In the genomic region with DNA sequence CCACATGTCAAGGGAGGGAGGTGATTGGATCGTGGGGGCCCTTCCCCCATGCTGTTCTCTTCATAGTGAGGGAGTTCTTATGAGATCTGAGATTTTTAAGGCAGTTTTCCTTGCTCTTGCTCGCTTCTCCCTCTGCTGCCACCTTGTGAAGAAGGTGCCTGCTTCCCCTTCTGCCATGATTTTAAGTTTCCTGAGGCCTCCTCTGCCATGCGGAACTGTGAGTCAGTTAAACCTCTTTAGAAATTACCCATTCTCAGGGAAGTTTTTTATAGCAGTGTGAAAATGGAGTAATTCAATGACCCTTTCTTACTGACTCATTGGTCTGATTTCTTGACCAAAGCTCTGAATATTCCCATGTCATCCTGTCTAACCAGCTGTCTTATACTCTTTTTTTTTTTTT, we compare ENCODE assay signal across 8 cellular contexts.
A peak's percentile ranks its signal among the peaks of the same experiment; 100 is the strongest.
DNase-seq lines count a peak whose midpoint lies in the region; ATAC-seq, FAIRE-seq and TF ChIP-seq lines count a peak whose summit lies in the region.

No MANE protein-coding gene starts in this region.

- H3K27me3 Mint-ChIP-seq in osteocyte (ENCODE audit: unreplicated experiment): no peaks in the 10 kb centered on the region
- no peaks in the 10 kb centered on the region for H3K27me3 Mint-ChIP-seq in activated CD4-positive, alpha-beta T cell treated with anti-CD3 and anti-CD28 coated beads, Interleukin-2, amount 10 ng/mL, durations not matched to agents 24 days and 14 days

- intact Hi-C loops in activated CD4-positive, alpha-beta T cell treated with anti-CD3 and anti-CD28 coated beads, Interleukin-2, amount 10 ng/mL, durations not matched to agents 24 days and 14 days (cut with micrococcal nuclease): loop anchor here (10.0 kb wide), 2 partner anchors 403 to 883 kb away; no protein-coding TSS in a partner anchor

- H3K9me3 Mint-ChIP-seq in osteocyte (ENCODE audit: unreplicated experiment): peaks cover 3% of the 10 kb centered on the region
- H3K9me3 Mint-ChIP-seq in activated CD4-positive, alpha-beta T cell treated with anti-CD3 and anti-CD28 coated beads, Interleukin-2, amount 10 ng/mL, durations not matched to agents 24 days and 14 days: peaks cover 7% of the 10 kb centered on the region

- ATAC-seq in GM21447 (IDR thresholded peaks at IDR 0.05; ENCODE audit: unreplicated experiment): no peak

- TF ChIP-seq CTCF in osteocyte (IDR thresholded peaks at IDR 0.05): peak; percentile 46

- H3K4me1 Mint-ChIP-seq in osteocyte (ENCODE audit: unreplicated experiment): peaks cover 28% of the 10 kb centered on the region
- peaks cover 31% of the 10 kb centered on the region for H3K4me1 Mint-ChIP-seq in activated CD4-positive, alpha-beta T cell treated with anti-CD3 and anti-CD28 coated beads, Interleukin-2, amount 10 ng/mL, durations not matched to agents 24 days and 14 days

- H3K27ac Mint-ChIP-seq in osteocyte (ENCODE audit: unreplicated experiment): peak overlapping the region; percentile 27
- H3K27ac Mint-ChIP-seq in activated CD4-positive, alpha-beta T cell treated with anti-CD3 and anti-CD28 coated beads, Interleukin-2, amount 10 ng/mL, durations not matched to agents 24 days and 14 days: no peak overlapping the region

- no peak overlapping the region for H3K4me3 Mint-ChIP-seq in osteocyte (ENCODE audit: unreplicated experiment)
- no peak overlapping the region for H3K4me3 Mint-ChIP-seq in activated CD4-positive, alpha-beta T cell treated with anti-CD3 and anti-CD28 coated beads, Interleukin-2, amount 10 ng/mL, durations not matched to agents 24 days and 14 days

- H3K36me3 Mint-ChIP-seq in osteocyte (ENCODE audit: unreplicated experiment): no peaks in the 10 kb centered on the region
- peaks cover 4% of the 10 kb centered on the region for H3K36me3 Mint-ChIP-seq in activated CD4-positive, alpha-beta T cell treated with anti-CD3 and anti-CD28 coated beads, Interleukin-2, amount 10 ng/mL, durations not matched to agents 24 days and 14 days (ENCODE audit: low read depth)

- FAIRE-seq in frontal cortex (lab: Jason Lieb, UNC): no peak

- DNase-seq in GM03348 (ENCODE audit: low spot score) (peak; percentile 17), NOMO-1 treated with dmso at 0.1 percent for 144 hours (lab: John Stamatoyannopoulos, UW; ENCODE audit: unreplicated experiment) (peak; percentile 83), dermis blood vessel endothelial cell (peak; percentile 25), osteocyte (ENCODE audit: extremely low spot score, unreplicated experiment) (no peak), DMS114 treated with DMSO at 0.1 percent for 48 hours (lab: John Stamatoyannopoulos, UW; ENCODE audit: unreplicated experiment) (no peak), frontal cortex (ENCODE audit: low spot score in 2 of 2) (no peak)
- no peak for DNase-seq in activated CD4-positive, alpha-beta T cell treated with anti-CD3 and anti-CD28 coated beads, Interleukin-2, amount 10 ng/mL, durations not matched to agents 24 days and 14 days

Comparison
In these comparisons a context has a peak if more than half of its experiments do, and no peak if none do; other contexts are left out.
1. DNase-seq: peak in GM03348 (single experiment), NOMO-1 treated with dmso at 0.1 percent for 144 hours (single experiment) and dermis blood vessel endothelial cell (single experiment); none in osteocyte (single experiment), DMS114 treated with DMSO at 0.1 percent for 48 hours (single experiment), activated CD4-positive, alpha-beta T cell treated with anti-CD3 and anti-CD28 coated beads, Interleukin-2, amount 10 ng/mL, durations not matched to agents 24 days and 14 days (single experiment) and frontal cortex (0 of 2).